Comparison of ENCODE assay signal across 17 cellular contexts in genomic region chr6:70282906-70283461, GRCh38. TPM values are rescaled to one million over a fixed set of nuclear protein-coding genes. Genes with fewer than 3 reads are reported as not detected.
DNase-seq lines count a peak whose midpoint lies in the region; TF ChIP-seq lines count a peak whose summit lies in the region.
"Had no signal": no experiment of that assay in that cellular context is flagged by ENCODE, and none has a peak within 500 bp of the region (broad histone marks: within the 10 kb centered on the region; RNA-seq: fewer than 3 reads in every experiment).

No MANE protein-coding gene starts in this region.

- intact Hi-C loops in activated T-helper 1 cell treated with anti-CD3 and anti-CD28 coated beads, Interleukin-12 subunit alpha, Interleukin-12 subunit beta, Interleukin-2, Interleukin-4 antibody, amounts not matched to agents 30 ng/mL and 10 ng/mL and 1 ng/mL, durations not matched to agents 14 hours and 24 hours and 36 hours (cut with micrococcal nuclease): no loop called here

- H3K9ac ChIP-seq in ES-I3 (ENCODE audit: low read depth, low read length): peak overlapping the region; percentile 48; the same call in 1 of the 2 replicates
- peak overlapping the region; percentile 51 for H3K9ac ChIP-seq in iPS-18a (ENCODE audit: low read length)

- H3K36me3 Mint-ChIP-seq in activated T-helper 1 cell treated with anti-CD3 and anti-CD28 coated beads, Interleukin-12 subunit alpha, Interleukin-12 subunit beta, Interleukin-2, Interleukin-4 antibody, amounts not matched to agents 30 ng/mL and 10 ng/mL and 1 ng/mL, durations not matched to agents 14 hours and 24 hours and 36 hours (ENCODE audit: low read depth): no peaks in the 10 kb centered on the region

- CTCF ChIA-PET in HEK293T (lab: Yijun Ruan, JAX): interaction anchor here (1.2 kb wide), 1 partner anchor 62 kb away, joined by 3 read pairs; no protein-coding TSS in a partner anchor

- H3K27ac ChIP-seq in coronary artery (no peak overlapping the region), iPS-18a (ENCODE audit: low read length) (no peak overlapping the region), osteoblast (ENCODE audit: low read depth, low read length) (no peak overlapping the region)

- H3K27me3 Mint-ChIP-seq in activated T-helper 1 cell treated with anti-CD3 and anti-CD28 coated beads, Interleukin-12 subunit alpha, Interleukin-12 subunit beta, Interleukin-2, Interleukin-4 antibody, amounts not matched to agents 30 ng/mL and 10 ng/mL and 1 ng/mL, durations not matched to agents 14 hours and 24 hours and 36 hours (ENCODE audit: insufficient read depth): peaks cover 27% of the 10 kb centered on the region

- H3K27me3 ChIP-seq in iPS-18a (ENCODE audit: control insufficient read depth, insufficient read depth, low read length): peaks cover 50% of the 10 kb centered on the region
- H3K27me3 ChIP-seq in osteoblast (ENCODE audit: insufficient read depth, low read length): peaks cover 39% of the 10 kb centered on the region

- H3K4me3 Mint-ChIP-seq in activated T-helper 1 cell treated with anti-CD3 and anti-CD28 coated beads, Interleukin-12 subunit alpha, Interleukin-12 subunit beta, Interleukin-2, Interleukin-4 antibody, amounts not matched to agents 30 ng/mL and 10 ng/mL and 1 ng/mL, durations not matched to agents 14 hours and 24 hours and 36 hours: no peak overlapping the region
- H3K4me3 Mint-ChIP-seq: activated naive CD4-positive, alpha-beta T cell treated with anti-CD3 and anti-CD28 coated beads for 36 hours had no signal

- no peak overlapping the region for H2AFZ ChIP-seq in osteoblast (ENCODE audit: low read length)

- no peaks in the 10 kb centered on the region for H3K9me3 Mint-ChIP-seq in activated T-helper 1 cell treated with anti-CD3 and anti-CD28 coated beads, Interleukin-12 subunit alpha, Interleukin-12 subunit beta, Interleukin-2, Interleukin-4 antibody, amounts not matched to agents 30 ng/mL and 10 ng/mL and 1 ng/mL, durations not matched to agents 14 hours and 24 hours and 36 hours
- H3K9me3 Mint-ChIP-seq: activated naive CD4-positive, alpha-beta T cell treated with anti-CD3 and anti-CD28 coated beads for 36 hours had no signal

- no peak overlapping the region for H3K4me2 ChIP-seq in osteoblast (ENCODE audit: insufficient read depth, low read length)

- no peak for TF ChIP-seq CTCF in coronary artery (IDR thresholded peaks at IDR 0.05)
- TF ChIP-seq CTCF in osteoblast (IDR thresholded peaks at IDR 0.05; ENCODE audit: extremely low read depth, low read depth, low read length): no peak

- H3K36me3 ChIP-seq in ES-I3 (ENCODE audit: insufficient read depth, low read length) (no peaks in the 10 kb centered on the region; the same call in 1 of the 2 replicates), iPS-18a (ENCODE audit: control insufficient read depth, low read depth, low read length) (no peaks in the 10 kb centered on the region), osteoblast (ENCODE audit: insufficient read depth, low read length) (no peaks in the 10 kb centered on the region)

- DNase-seq in coronary artery (ENCODE audit: low spot score) (no peak), osteoblast (ENCODE audit: insufficient read length, low spot score, missing footprints) (peak; percentile 30), HUDEP-2 (lab: John Stamatoyannopoulos, UW; ENCODE audit: unreplicated experiment in 76 of 76) (no peak), HEK293T (ENCODE audit: extremely low spot score) (no peak), H4 (ENCODE audit: low spot score) (no peak)
- no peak for DNase-seq in activated T-helper 1 cell treated with anti-CD3 and anti-CD28 coated beads, Interleukin-12 subunit alpha, Interleukin-12 subunit beta, Interleukin-2, Interleukin-4 antibody, amounts not matched to agents 30 ng/mL and 10 ng/mL and 1 ng/mL, durations not matched to agents 14 hours and 24 hours and 36 hours (ENCODE audit: low spot score)
- DNase-seq: activated naive CD4-positive, alpha-beta T cell treated with anti-CD3 and anti-CD28 coated beads for 36 hours; central memory CD4-positive, alpha-beta T cell; DMS153; HCEC 1CT; kidney; MV-4-11; NCI-H345; RPMI8226 had no signal

- H3K4me1 ChIP-seq in ES-I3 (ENCODE audit: insufficient read depth, low read length) (no peaks in the 10 kb centered on the region), iPS-18a (ENCODE audit: control insufficient read depth, low read depth, low read length) (peaks cover 6% of the 10 kb centered on the region), osteoblast (ENCODE audit: insufficient read depth, low read length) (no peaks in the 10 kb centered on the region)

- no peaks in the 10 kb centered on the region for H4K20me1 ChIP-seq in osteoblast (ENCODE audit: insufficient read depth, low read length)

- no peaks in the 10 kb centered on the region for H3K79me2 ChIP-seq in osteoblast (ENCODE audit: insufficient read depth, low read length)

- H3K4me1 Mint-ChIP-seq in activated T-helper 1 cell treated with anti-CD3 and anti-CD28 coated beads, Interleukin-12 subunit alpha, Interleukin-12 subunit beta, Interleukin-2, Interleukin-4 antibody, amounts not matched to agents 30 ng/mL and 10 ng/mL and 1 ng/mL, durations not matched to agents 14 hours and 24 hours and 36 hours (ENCODE audit: low read depth): no peaks in the 10 kb centered on the region

- H3K27ac Mint-ChIP-seq in activated T-helper 1 cell treated with anti-CD3 and anti-CD28 coated beads, Interleukin-12 subunit alpha, Interleukin-12 subunit beta, Interleukin-2, Interleukin-4 antibody, amounts not matched to agents 30 ng/mL and 10 ng/mL and 1 ng/mL, durations not matched to agents 14 hours and 24 hours and 36 hours: no peak overlapping the region
- H3K27ac Mint-ChIP-seq: activated naive CD4-positive, alpha-beta T cell treated with anti-CD3 and anti-CD28 coated beads for 36 hours had no signal

- H3K4me3 ChIP-seq in coronary artery (peak overlapping the region; percentile 53), iPS-18a (ENCODE audit: low read length) (peak overlapping the region; percentile 72), osteoblast (ENCODE audit: insufficient read depth, low read length) (no peak overlapping the region)

- POLR2A ChIA-PET in HEK293T (lab: Yijun Ruan, JAX): no interaction called here

- peaks cover 2% of the 10 kb centered on the region; the same call in 1 of the 2 replicates for H3K9me3 ChIP-seq in ES-I3 (ENCODE audit: control insufficient read depth, insufficient read depth, low read length)
- no peaks in the 10 kb centered on the region for H3K9me3 ChIP-seq in iPS-18a (ENCODE audit: control insufficient read depth, low read depth, low read length)
- H3K9me3 ChIP-seq in osteoblast (ENCODE audit: low read depth, low read length): no peaks in the 10 kb centered on the region

TF ChIP-seq in HEK293T, 16 proteins besides CTCF, POLR2A, EP300 and RAD21:
- TF ChIP-seq SP1 (IDR thresholded peaks at IDR 0.05): no peak
- TF ChIP-seq FOXK2 (IDR thresholded peaks at IDR 0.05): no peak
- no peak for TF ChIP-seq TARDBP (IDR thresholded peaks at IDR 0.05)
- no peak for TF ChIP-seq ARNT (IDR thresholded peaks at IDR 0.05)
- no peak for TF ChIP-seq LEF1 (IDR thresholded peaks at IDR 0.05; ENCODE audit: borderline replicate concordance)
- no peak for TF ChIP-seq FOXA1 (IDR thresholded peaks at IDR 0.05)
- TF ChIP-seq PKNOX1 (IDR thresholded peaks at IDR 0.05): no peak
- no peak for TF ChIP-seq HDGF (IDR thresholded peaks at IDR 0.05; ENCODE audit: borderline replicate concordance)
- TF ChIP-seq SUZ12 (IDR thresholded peaks at IDR 0.05): no peak
- TF ChIP-seq L3MBTL2 (conservative IDR thresholded peaks at IDR 0.05): no peak
- no peak for TF ChIP-seq CTBP1 (IDR thresholded peaks at IDR 0.05; ENCODE audit: borderline replicate concordance)
- TF ChIP-seq FOXM1 (IDR thresholded peaks at IDR 0.05; ENCODE audit: borderline replicate concordance): no peak
- no peak for TF ChIP-seq ELF4 (IDR thresholded peaks at IDR 0.05)

RNA-seq across cellular contexts. Expression of gene COL9A1, which starts 19.9 kb away (rescaled TPM):
- not detected in 2 replicates for total RNA-seq in osteoblast
- total RNA-seq in activated T-helper 1 cell treated with anti-CD3 and anti-CD28 coated beads, Interleukin-12 subunit alpha, Interleukin-12 subunit beta, Interleukin-2, Interleukin-4 antibody, amounts not matched to agents 30 ng/mL and 10 ng/mL and 1 ng/mL, durations not matched to agents 14 hours and 24 hours and 36 hours: not detected in 2 replicates
- not detected in 2 replicates for total RNA-seq in H4 (2014; rRNA removed; shearing (Covaris generic))
- total RNA-seq: activated CD8-positive, alpha-beta memory T cell treated with anti-CD3 and anti-CD28 coated beads for 36 hours; activated naive CD4-positive, alpha-beta T cell treated with anti-CD3 and anti-CD28 coated beads for 36 hours had no signal
